In the genomic region with DNA sequence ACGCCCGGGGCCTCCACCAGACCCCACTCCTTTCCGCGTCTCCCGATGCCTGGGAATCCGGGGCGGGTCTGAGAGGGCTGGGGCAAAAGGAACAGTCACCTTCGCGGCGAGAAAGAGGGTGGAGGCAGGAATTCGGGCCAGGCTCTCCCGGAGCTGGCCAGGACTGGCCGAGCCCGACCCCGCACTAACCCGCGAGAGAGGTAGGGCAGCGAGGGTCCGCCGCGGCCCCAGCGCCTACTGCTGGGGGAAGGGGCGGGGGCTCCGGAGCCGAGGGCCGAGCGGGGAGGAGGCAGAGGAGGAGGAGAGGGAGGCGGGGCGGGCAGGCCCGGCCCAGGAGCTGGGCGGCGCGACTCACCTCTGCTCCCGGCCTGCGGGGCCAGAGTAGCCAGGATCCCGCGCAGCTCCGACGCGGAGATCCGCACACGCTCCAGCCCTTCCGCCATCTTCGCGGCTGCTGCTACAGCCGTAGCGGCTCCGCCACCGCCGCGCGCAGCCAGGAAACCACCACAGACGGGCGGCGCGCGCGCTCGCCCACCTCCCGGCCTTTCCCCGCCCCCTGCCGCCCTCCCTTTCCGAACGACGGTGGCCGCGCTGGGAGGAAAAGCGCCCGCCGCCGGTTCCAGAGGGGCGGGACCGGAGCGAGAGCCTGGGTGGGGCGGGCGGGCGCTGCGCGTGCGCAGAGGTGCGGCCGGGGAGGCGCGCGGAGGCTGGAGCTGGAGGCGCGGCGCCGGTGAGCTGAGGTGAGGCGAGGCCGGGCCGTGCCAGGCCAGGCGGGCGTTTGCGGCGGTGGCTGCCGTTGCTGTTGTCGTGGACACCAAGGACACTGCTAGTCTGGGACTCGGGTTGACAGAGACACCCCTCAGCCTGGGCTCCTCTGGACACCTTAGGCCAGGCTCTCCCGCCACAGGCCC, we compare ENCODE assay signal across 8 cellular contexts. TPM values are rescaled to one million over a fixed set of nuclear protein-coding genes. Genes with fewer than 3 reads are reported as not detected.
DNase-seq lines count a peak whose midpoint lies in the region; ATAC-seq and TF ChIP-seq lines count a peak whose summit lies in the region.

A gene (minus strand): TSS at position 508 of the 911 bp plus-strand sequence. CDS start 65 bp downstream, at position 443.
A gene with protein sequence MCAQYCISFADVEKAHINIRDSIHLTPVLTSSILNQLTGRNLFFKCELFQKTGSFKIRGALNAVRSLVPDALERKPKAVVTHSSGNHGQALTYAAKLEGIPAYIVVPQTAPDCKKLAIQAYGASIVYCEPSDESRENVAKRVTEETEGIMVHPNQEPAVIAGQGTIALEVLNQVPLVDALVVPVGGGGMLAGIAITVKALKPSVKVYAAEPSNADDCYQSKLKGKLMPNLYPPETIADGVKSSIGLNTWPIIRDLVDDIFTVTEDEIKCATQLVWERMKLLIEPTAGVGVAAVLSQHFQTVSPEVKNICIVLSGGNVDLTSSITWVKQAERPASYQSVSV (plus strand): TSS at position 673 of the 911 bp plus-strand sequence. CDS start 11,611 bp downstream, outside the sequence.

- no peaks in the 10 kb centered on the region for H3K27me3 ChIP-seq in upper lobe of right lung

- TF ChIP-seq CTCF in GM13976 (IDR thresholded peaks at IDR 0.05; ENCODE audit: borderline replicate concordance, control extremely low read depth, extremely low read depth, insufficient read depth, missing control alignments) (no peak), progenitor cell of endocrine pancreas (IDR thresholded peaks at IDR 0.05; ENCODE audit: unreplicated experiment) (no peak), upper lobe of right lung (IDR thresholded peaks at IDR 0.05) (no peak)

- peaks cover 34% of the 10 kb centered on the region for H3K4me1 Mint-ChIP-seq in T-helper 1 cell treated with Interleukin-12 subunit alpha and Interleukin-12 subunit beta and Interleukin-4 antibody, amounts not matched to agents 30 μg/mL and 1 μg/mL, for 36 hours (ENCODE audit: low read depth)
- peaks cover 9% of the 10 kb centered on the region for H3K4me1 Mint-ChIP-seq in progenitor cell of endocrine pancreas (ENCODE audit: low read depth)

- H3K27me3 Mint-ChIP-seq in T-helper 1 cell treated with Interleukin-12 subunit alpha and Interleukin-12 subunit beta and Interleukin-4 antibody, amounts not matched to agents 30 μg/mL and 1 μg/mL, for 36 hours (ENCODE audit: low read depth) = no peaks in the 10 kb centered on the region
- H3K27me3 Mint-ChIP-seq in progenitor cell of endocrine pancreas = no peaks in the 10 kb centered on the region

- peak; percentile 99 for DNase-seq in GM13976 (ENCODE audit: low spot score)
- peak; percentile 68 for DNase-seq in NCI-H1105 (lab: John Stamatoyannopoulos, UW)
- peak; percentile 84 for DNase-seq in amniotic stem cell (lab: John Stamatoyannopoulos, UW)
- peak; percentile 93 for DNase-seq in left cardiac atrium
- peak; percentile 87 for DNase-seq in progenitor cell of endocrine pancreas (ENCODE audit: low spot score, unreplicated experiment)
- DNase-seq in upper lobe of right lung = peak; percentile 97

- ATAC-seq in HG02642 (IDR thresholded peaks at IDR 0.05; ENCODE audit: poor library complexity, unreplicated experiment) (peak; percentile 82), left cardiac atrium (peak; percentile 97 to 98), upper lobe of right lung (peak; percentile 97)

- H3K27ac Mint-ChIP-seq in T-helper 1 cell treated with Interleukin-12 subunit alpha and Interleukin-12 subunit beta and Interleukin-4 antibody, amounts not matched to agents 30 μg/mL and 1 μg/mL, for 36 hours = peak within 1 kb of the TSS; percentile 83
- peak within 1 kb of the TSS; percentile 96 for H3K27ac Mint-ChIP-seq in progenitor cell of endocrine pancreas

- peak within 1 kb of the TSS; percentile 89 for H3K4me3 Mint-ChIP-seq in T-helper 1 cell treated with Interleukin-12 subunit alpha and Interleukin-12 subunit beta and Interleukin-4 antibody, amounts not matched to agents 30 μg/mL and 1 μg/mL, for 36 hours
- H3K4me3 Mint-ChIP-seq in progenitor cell of endocrine pancreas (ENCODE audit: low read depth) = peak within 1 kb of the TSS; percentile 87

- peaks cover 11% of the 10 kb centered on the region for H3K36me3 ChIP-seq in upper lobe of right lung

- peaks cover 27% of the 10 kb centered on the region for H3K36me3 Mint-ChIP-seq in T-helper 1 cell treated with Interleukin-12 subunit alpha and Interleukin-12 subunit beta and Interleukin-4 antibody, amounts not matched to agents 30 μg/mL and 1 μg/mL, for 36 hours (ENCODE audit: low read depth)
- peaks cover 11% of the 10 kb centered on the region for H3K36me3 Mint-ChIP-seq in progenitor cell of endocrine pancreas (ENCODE audit: insufficient read depth)

- peak within 1 kb of the TSS; percentile 84 for H3K4me3 ChIP-seq in upper lobe of right lung

- H3K27ac ChIP-seq in upper lobe of right lung = peak within 1 kb of the TSS; percentile 86

- intact Hi-C loops in left cardiac atrium (cut with DNase I) = no loop called here
- intact Hi-C loops in upper lobe of right lung (cut with DNase I) = no loop called here

- H3K9me3 ChIP-seq in upper lobe of right lung = no peaks in the 10 kb centered on the region

- in situ Hi-C loops in GM13976 (cut with MboI; ENCODE audit: low sequenced_read_pairs, unreplicated experiment) = no loop called here

- peaks cover 20% of the 10 kb centered on the region for H3K4me1 ChIP-seq in upper lobe of right lung

- no peaks in the 10 kb centered on the region for H3K9me3 Mint-ChIP-seq in T-helper 1 cell treated with Interleukin-12 subunit alpha and Interleukin-12 subunit beta and Interleukin-4 antibody, amounts not matched to agents 30 μg/mL and 1 μg/mL, for 36 hours
- H3K9me3 Mint-ChIP-seq in progenitor cell of endocrine pancreas (ENCODE audit: low read depth) = no peaks in the 10 kb centered on the region

RNA-seq across cellular contexts. Expression of the first gene that starts in this region (rescaled TPM):
- 10 to 100 TPM; 22.3 to 23.0 TPM for total RNA-seq in left cardiac atrium
- 44.5 and 47.7 TPM in 2 replicates for total RNA-seq in progenitor cell of endocrine pancreas
- 28.8 TPM for total RNA-seq in upper lobe of right lung

RNA-seq across cellular contexts. Expression of the second gene that starts in this region (rescaled TPM):
- 10 to 100 TPM in 1 of 2 donors, 1 to 10 TPM in 1; 8.7 to 14.5 TPM for total RNA-seq in left cardiac atrium
- total RNA-seq in progenitor cell of endocrine pancreas = 15.2 and 16.5 TPM in 2 replicates
- 6.3 TPM for total RNA-seq in upper lobe of right lung

Comparison
In these comparisons a context has a peak if more than half of its experiments do, and no peak if none do; other contexts are left out.
1. Peak in every context shown above with its lines: DNase-seq, ATAC-seq, H3K4me3 ChIP-seq and H3K27ac ChIP-seq.